ENCODE assay signal across 1 cellular context in genomic region chr20:63208346-63208924, GRCh38.
TF ChIP-seq lines count a peak whose summit lies in the region.

No MANE protein-coding gene starts in this region.

TF ChIP-seq in HepG2, 621 proteins besides CTCF, POLR2A, EP300 and RAD21:
- TF ChIP-seq MAFK (conservative IDR thresholded peaks at IDR 0.05 in 1 of 2, IDR thresholded peaks at IDR 0.05 in 1 of 2; ENCODE audit: low read length in 2 of 2): peak; percentile 50 to 63; a peak in 3 of 4 replicates
- peak; percentile 51; the same call in 1 of the 2 replicates for TF ChIP-seq MAFF (IDR thresholded peaks at IDR 0.05; ENCODE audit: low read depth, low read length)
- no peak for TF ChIP-seq ZNF746 (CRISPR knock-in tag; IDR thresholded peaks at IDR 0.05)
- no peak for TF ChIP-seq SKIL (CRISPR knock-in tag; IDR thresholded peaks at IDR 0.05; ENCODE audit: borderline replicate concordance)
